ENCODE assay signal across 24 cellular contexts in genomic region chr10:63689768-63690167, GRCh38.
DNase-seq lines count a peak whose midpoint lies in the region; ATAC-seq, FAIRE-seq and TF ChIP-seq lines count a peak whose summit lies in the region.
"Had no signal": no experiment of that assay in that cellular context is flagged by ENCODE, and none has a peak within 500 bp of the region (broad histone marks: within the 10 kb centered on the region; RNA-seq: fewer than 3 reads in every experiment).

No MANE protein-coding gene starts in this region.

- no peak for FAIRE-seq in frontal cortex (lab: Jason Lieb, UNC)
- FAIRE-seq: A549, D721Med, H1, HTR-8/SVneo had no signal

- POLR2A ChIA-PET in HEK293T (lab: Yijun Ruan, JAX), result no interaction called here

- CTCF ChIA-PET in HEK293T (lab: Yijun Ruan, JAX), result no interaction called here

- peaks cover 4% of the 10 kb centered on the region for H3K4me1 Mint-ChIP-seq in chondrocyte (ENCODE audit: low read depth)

- H3K4me3 Mint-ChIP-seq in chondrocyte (ENCODE audit: unreplicated experiment), result no peak overlapping the region

- DNase-seq in germinal center (ENCODE audit: low spot score) (peak; percentile 28), frontal cortex (ENCODE audit: low spot score in 2 of 2) (no peak), occipital lobe (lab: John Stamatoyannopoulos, UW) (no peak), HEK293T (ENCODE audit: extremely low spot score) (no peak), chondrocyte (ENCODE audit: low spot score) (no peak)
- DNase-seq: BE2C, EL, GF-D8, KG1, NCI-H1092 treated with DMSO at 0.1 percent for 48 hours, NCI-H1436 treated with DMSO at 0.1 percent for 48 hours, NCI-H1930, NCI-H2227 treated with DMSO at 0.1 percent for 48 hours, NCI-H510A treated with DMSO at 0.1 percent for 48 hours, NCI-H748 treated with DMSO at 0.1 percent for 48 hours, SIG-M5, SK-N-SH had no signal

- ATAC-seq in GM18502 (IDR thresholded peaks at IDR 0.05; ENCODE audit: poor library complexity, unreplicated experiment), result peak; percentile 52
- peak; percentile 84 for ATAC-seq in HG02610 (IDR thresholded peaks at IDR 0.05; ENCODE audit: unreplicated experiment)
- peak; percentile 49 for ATAC-seq in HG03354 (IDR thresholded peaks at IDR 0.05; ENCODE audit: poor library complexity, severe bottlenecking, unreplicated experiment)
- ATAC-seq: A549 had no signal

- no peaks in the 10 kb centered on the region for H3K27me3 Mint-ChIP-seq in chondrocyte (ENCODE audit: low read depth)

- peaks cover 2% of the 10 kb centered on the region for H3K36me3 Mint-ChIP-seq in chondrocyte (ENCODE audit: low read depth)

- no peak overlapping the region for H3K27ac Mint-ChIP-seq in chondrocyte (ENCODE audit: unreplicated experiment)

- H3K9me3 Mint-ChIP-seq in chondrocyte (ENCODE audit: low read depth), result peaks cover 5% of the 10 kb centered on the region

- TF ChIP-seq CTCF in chondrocyte (IDR thresholded peaks at IDR 0.05), result no peak

TF ChIP-seq in HEK293T, 16 proteins besides CTCF, POLR2A, EP300 and RAD21:
- TF ChIP-seq L3MBTL2 (conservative IDR thresholded peaks at IDR 0.05) (no peak), NFRKB (IDR thresholded peaks at IDR 0.05) (no peak), ZNF384 (IDR thresholded peaks at IDR 0.05) (no peak), FOXM1 (IDR thresholded peaks at IDR 0.05; ENCODE audit: borderline replicate concordance) (no peak), LEF1 (IDR thresholded peaks at IDR 0.05; ENCODE audit: borderline replicate concordance) (no peak), CTBP1 (IDR thresholded peaks at IDR 0.05; ENCODE audit: borderline replicate concordance) (no peak), SP1 (IDR thresholded peaks at IDR 0.05) (no peak), ARNT (IDR thresholded peaks at IDR 0.05) (no peak), HDGF (IDR thresholded peaks at IDR 0.05; ENCODE audit: borderline replicate concordance) (no peak), ELF4 (IDR thresholded peaks at IDR 0.05) (no peak), BHLHE40 (IDR thresholded peaks at IDR 0.05; ENCODE audit: borderline replicate concordance) (no peak), SUZ12 (IDR thresholded peaks at IDR 0.05) (no peak), TARDBP (IDR thresholded peaks at IDR 0.05) (no peak), FOXK2 (IDR thresholded peaks at IDR 0.05) (no peak), FOXA1 (IDR thresholded peaks at IDR 0.05) (no peak)
- TF ChIP-seq, protein P1, sequence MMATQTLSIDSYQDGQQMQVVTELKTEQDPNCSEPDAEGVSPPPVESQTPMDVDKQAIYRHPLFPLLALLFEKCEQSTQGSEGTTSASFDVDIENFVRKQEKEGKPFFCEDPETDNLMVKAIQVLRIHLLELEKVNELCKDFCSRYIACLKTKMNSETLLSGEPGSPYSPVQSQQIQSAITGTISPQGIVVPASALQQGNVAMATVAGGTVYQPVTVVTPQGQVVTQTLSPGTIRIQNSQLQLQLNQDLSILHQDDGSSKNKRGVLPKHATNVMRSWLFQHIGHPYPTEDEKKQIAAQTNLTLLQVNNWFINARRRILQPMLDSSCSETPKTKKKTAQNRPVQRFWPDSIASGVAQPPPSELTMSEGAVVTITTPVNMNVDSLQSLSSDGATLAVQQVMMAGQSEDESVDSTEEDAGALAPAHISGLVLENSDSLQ (IDR thresholded peaks at IDR 0.05), result no peak
TF ChIP-seq in HEK293T: peak in this region for 0.
